Comparison of ENCODE assay signal across 13 cellular contexts in genomic region chr9:89536145-89536574, GRCh38. TPM values are rescaled to one million over a fixed set of nuclear protein-coding genes. Genes with fewer than 3 reads are reported as not detected.
DNase-seq lines count a peak whose midpoint lies in the region; ATAC-seq and TF ChIP-seq lines count a peak whose summit lies in the region.
"Had no signal": no experiment of that assay in that cellular context is flagged by ENCODE, and none has a peak within 500 bp of the region (broad histone marks: within the 10 kb centered on the region; RNA-seq: fewer than 3 reads in every experiment).

No MANE protein-coding gene starts in this region.

- POLR2A ChIA-PET in PC-9 (lab: Charles Lee; ENCODE audit: unreplicated experiment), result no interaction called here

- no peaks in the 10 kb centered on the region for H3K4me1 ChIP-seq in PC-9 (replicated peaks; ENCODE audit: insufficient read depth)
- H3K4me1 ChIP-seq: foreskin keratinocyte had no signal

- no peak overlapping the region for H3K4me3 ChIP-seq in PC-9
- H3K4me3 ChIP-seq in brain microvascular endothelial cell (ENCODE audit: low read depth, low read length), result no peak overlapping the region
- H3K4me3 ChIP-seq: stomach had no signal

- no peak overlapping the region for H2AFZ ChIP-seq in PC-9

- H3K36me3 ChIP-seq in PC-9 (ENCODE audit: low read depth) (no peaks in the 10 kb centered on the region), brain microvascular endothelial cell (replicated peaks) (no peaks in the 10 kb centered on the region)
- H3K36me3 ChIP-seq: stomach had no signal

- H3K9me3 ChIP-seq in PC-9 (ENCODE audit: insufficient read depth, low read depth), result no peaks in the 10 kb centered on the region
- H3K9me3 ChIP-seq: stomach had no signal

- H3K79me2 ChIP-seq in PC-9 (ENCODE audit: low read depth), result no peaks in the 10 kb centered on the region

- H3K9me3 Mint-ChIP-seq in activated T-helper 1 cell treated with anti-CD3 and anti-CD28 coated beads, Interleukin-12 subunit alpha, Interleukin-12 subunit beta, Interleukin-2, Interleukin-4 antibody, amounts not matched to agents 30 ng/mL and 10 ng/mL and 1 ng/mL, durations not matched to agents 14 hours and 24 hours and 36 hours, result no peaks in the 10 kb centered on the region

- intact Hi-C loops in activated T-helper 1 cell treated with anti-CD3 and anti-CD28 coated beads, Interleukin-12 subunit alpha, Interleukin-12 subunit beta, Interleukin-2, Interleukin-4 antibody, amounts not matched to agents 30 ng/mL and 10 ng/mL and 1 ng/mL, durations not matched to agents 14 hours and 24 hours and 36 hours (cut with micrococcal nuclease), result loop anchor here (1.0 to 5.0 kb wide), 10 partner anchors 13 to 194 kb away; no protein-coding TSS in a partner anchor
- intact Hi-C loops in PC-9 (cut with micrococcal nuclease; ENCODE audit: unreplicated experiment), result no loop called here

- no peaks in the 10 kb centered on the region for H3K27me3 Mint-ChIP-seq in activated T-helper 1 cell treated with anti-CD3 and anti-CD28 coated beads, Interleukin-12 subunit alpha, Interleukin-12 subunit beta, Interleukin-2, Interleukin-4 antibody, amounts not matched to agents 30 ng/mL and 10 ng/mL and 1 ng/mL, durations not matched to agents 14 hours and 24 hours and 36 hours (ENCODE audit: insufficient read depth)

- ATAC-seq in GM18520 (IDR thresholded peaks at IDR 0.05; ENCODE audit: unreplicated experiment) (peak; percentile 67), HG03378 (IDR thresholded peaks at IDR 0.05; ENCODE audit: unreplicated experiment) (peak; percentile 64), HG03095 (IDR thresholded peaks at IDR 0.05; ENCODE audit: unreplicated experiment) (no peak)
- ATAC-seq: foreskin keratinocyte had no signal

- H3K27ac ChIP-seq in PC-9 (no peak overlapping the region), brain microvascular endothelial cell (no peak overlapping the region)
- H3K27ac ChIP-seq: foreskin keratinocyte had no signal

- H4K20me1 ChIP-seq in PC-9 (ENCODE audit: insufficient read depth), result no peaks in the 10 kb centered on the region

- DNase-seq in AML-193 (lab: John Stamatoyannopoulos, UW), result peak; percentile 87 to 88
- DNase-seq in activated T-helper 1 cell treated with anti-CD3 and anti-CD28 coated beads, Interleukin-12 subunit alpha, Interleukin-12 subunit beta, Interleukin-2, Interleukin-4 antibody, amounts not matched to agents 30 ng/mL and 10 ng/mL and 1 ng/mL, durations not matched to agents 14 hours and 24 hours and 36 hours (ENCODE audit: low spot score), result peak; percentile 41
- no peak for DNase-seq in PC-9
- DNase-seq in cerebellum (ENCODE audit: low spot score), result no peak
- no peak for DNase-seq in brain microvascular endothelial cell
- DNase-seq: foreskin keratinocyte, mesendoderm, NCI-H2171 treated with DMSO at 0.1 percent for 48 hours, stomach, T-helper 9 cell had no signal

- H3K9me2 ChIP-seq in PC-9 (ENCODE audit: insufficient read depth), result no peaks in the 10 kb centered on the region

- H3K4me2 ChIP-seq in PC-9, result no peak overlapping the region

- peaks cover 82% of the 10 kb centered on the region for H3K4me1 Mint-ChIP-seq in activated T-helper 1 cell treated with anti-CD3 and anti-CD28 coated beads, Interleukin-12 subunit alpha, Interleukin-12 subunit beta, Interleukin-2, Interleukin-4 antibody, amounts not matched to agents 30 ng/mL and 10 ng/mL and 1 ng/mL, durations not matched to agents 14 hours and 24 hours and 36 hours (ENCODE audit: low read depth)

- CTCF ChIA-PET in PC-9 (lab: Charles Lee), result no interaction called here

- in situ Hi-C loops in brain microvascular endothelial cell (cut with HindIII; ENCODE audit: low pct_ligation_motif_present, low sequenced_read_pairs), result no loop called here

- BruUV-seq in PC-9 (replicated peaks; lab: Mats Ljungman, UMichigan), result no TSS peak

- no peak for TF ChIP-seq CTCF in PC-9 (conservative IDR thresholded peaks at IDR 0.05)
- no peak for TF ChIP-seq CTCF in brain microvascular endothelial cell (IDR thresholded peaks at IDR 0.05; ENCODE audit: low read depth, low read length, missing control alignments)

- H3K27me3 ChIP-seq in PC-9 (ENCODE audit: insufficient read depth, low read depth), result no peaks in the 10 kb centered on the region
- H3K27me3 ChIP-seq in brain microvascular endothelial cell (replicated peaks), result no peaks in the 10 kb centered on the region
- H3K27me3 ChIP-seq: foreskin keratinocyte, stomach had no signal

- peak overlapping the region; percentile 30 for H3K4me3 Mint-ChIP-seq in activated T-helper 1 cell treated with anti-CD3 and anti-CD28 coated beads, Interleukin-12 subunit alpha, Interleukin-12 subunit beta, Interleukin-2, Interleukin-4 antibody, amounts not matched to agents 30 ng/mL and 10 ng/mL and 1 ng/mL, durations not matched to agents 14 hours and 24 hours and 36 hours

- H3K27ac Mint-ChIP-seq in activated T-helper 1 cell treated with anti-CD3 and anti-CD28 coated beads, Interleukin-12 subunit alpha, Interleukin-12 subunit beta, Interleukin-2, Interleukin-4 antibody, amounts not matched to agents 30 ng/mL and 10 ng/mL and 1 ng/mL, durations not matched to agents 14 hours and 24 hours and 36 hours, result peak overlapping the region; percentile 90

- no peaks in the 10 kb centered on the region for H3F3A ChIP-seq in PC-9 (ENCODE audit: insufficient read depth, low read depth)

- H3K36me3 Mint-ChIP-seq in activated T-helper 1 cell treated with anti-CD3 and anti-CD28 coated beads, Interleukin-12 subunit alpha, Interleukin-12 subunit beta, Interleukin-2, Interleukin-4 antibody, amounts not matched to agents 30 ng/mL and 10 ng/mL and 1 ng/mL, durations not matched to agents 14 hours and 24 hours and 36 hours (ENCODE audit: low read depth), result no peaks in the 10 kb centered on the region

RNA-seq across cellular contexts. Expression of gene SEMA4D, which starts 38.2 kb away (rescaled TPM):
- 388 and 411 TPM in 2 replicates for total RNA-seq in activated T-helper 1 cell treated with anti-CD3 and anti-CD28 coated beads, Interleukin-12 subunit alpha, Interleukin-12 subunit beta, Interleukin-2, Interleukin-4 antibody, amounts not matched to agents 30 ng/mL and 10 ng/mL and 1 ng/mL, durations not matched to agents 14 hours and 24 hours and 36 hours
- total RNA-seq in PC-9 (2021) (48.4 and 58.3 TPM in 2 replicates), cerebellum (18.4 TPM)

Comparison
In these comparisons a context has a peak if more than half of its experiments do, and no peak if none do; other contexts are left out.
1. DNase-seq: peak in AML-193 (2 of 2) and activated T-helper 1 cell treated with anti-CD3 and anti-CD28 coated beads, Interleukin-12 subunit alpha, Interleukin-12 subunit beta, Interleukin-2, Interleukin-4 antibody, amounts not matched to agents 30 ng/mL and 10 ng/mL and 1 ng/mL, durations not matched to agents 14 hours and 24 hours and 36 hours (single experiment); none in PC-9 (0 of 2), cerebellum (single experiment) and brain microvascular endothelial cell (single experiment).